9 cellular contexts compared by ENCODE assay signal in genomic region chr22:46830001-46830715, GRCh38.
DNase-seq lines count a peak whose midpoint lies in the region; ATAC-seq and TF ChIP-seq lines count a peak whose summit lies in the region.
"Had no signal": no experiment of that assay in that cellular context is flagged by ENCODE, and none has a peak within 500 bp of the region (broad histone marks: within the 10 kb centered on the region; RNA-seq: fewer than 3 reads in every experiment).

No MANE protein-coding gene starts in this region.

- H3K4me1 ChIP-seq in esophagus muscularis mucosa, result peaks cover 22 to 34% (median 28%) of the 10 kb centered on the region in 4 donors

- no peak overlapping the region for H3K4me3 ChIP-seq in esophagus muscularis mucosa

- no peak for TF ChIP-seq POLR2A in esophagus muscularis mucosa (IDR thresholded peaks at IDR 0.05; ENCODE audit: low read depth)

- TF ChIP-seq CTCF in esophagus muscularis mucosa (IDR thresholded peaks at IDR 0.05) (no peak), neural crest cell (conservative IDR thresholded peaks at IDR 0.05) (no peak)

- H3K27me3 Mint-ChIP-seq in neural crest cell (ENCODE audit: low read depth), result no peaks in the 10 kb centered on the region
- no peaks in the 10 kb centered on the region for H3K27me3 Mint-ChIP-seq in activated T-helper 17 cell treated with anti-CD3 and anti-CD28 coated beads, Interleukin-2, amount 50 U/mL, for 72 hours

- H3K9me3 ChIP-seq in esophagus muscularis mucosa, result peaks cover 0 to 7% (median 0%) of the 10 kb centered on the region in 4 donors

- H3K4me3 Mint-ChIP-seq in neural crest cell, result no peak overlapping the region
- no peak overlapping the region for H3K4me3 Mint-ChIP-seq in activated T-helper 17 cell treated with anti-CD3 and anti-CD28 coated beads, Interleukin-2, amount 50 U/mL, for 72 hours

- H3K4me1 Mint-ChIP-seq in neural crest cell, result peaks cover 10% of the 10 kb centered on the region
- H3K4me1 Mint-ChIP-seq in activated T-helper 17 cell treated with anti-CD3 and anti-CD28 coated beads, Interleukin-2, amount 50 U/mL, for 72 hours, result peaks cover 27% of the 10 kb centered on the region

- peaks cover 0 to 8% (median 3%) of the 10 kb centered on the region in 4 donors for H3K36me3 ChIP-seq in esophagus muscularis mucosa

- intact Hi-C loops in esophagus muscularis mucosa (cut with DNase I), result no loop called here

- peaks cover 8% of the 10 kb centered on the region for H3K9me3 Mint-ChIP-seq in neural crest cell
- peaks cover 8% of the 10 kb centered on the region for H3K9me3 Mint-ChIP-seq in activated T-helper 17 cell treated with anti-CD3 and anti-CD28 coated beads, Interleukin-2, amount 50 U/mL, for 72 hours

- TF ChIP-seq EP300 in esophagus muscularis mucosa (IDR thresholded peaks at IDR 0.05), result no peak

- H3K27ac ChIP-seq in esophagus muscularis mucosa (replicated peaks in 1 of 4), result peak overlapping the region in 1 of 4 donors; percentile 47
- H3K27ac ChIP-seq: VCaP had no signal

- DNase-seq in AG20443 (ENCODE audit: low spot score) (peak; percentile 82), NCI-H446 treated with DMSO at 0.1 percent for 48 hours (lab: John Stamatoyannopoulos, UW) (peak; percentile 20), esophagus muscularis mucosa (ENCODE audit: extremely low spot score) (peak; percentile 91), neural crest cell (ENCODE audit: low read depth, low spot score) (no peak), GOT3 (lab: John Stamatoyannopoulos, UW) (no peak), NCI-H2171 treated with DMSO at 0.1 percent for 48 hours (lab: John Stamatoyannopoulos, UW) (no peak), cerebellum (ENCODE audit: low spot score) (no peak)

- ATAC-seq in activated T-helper 17 cell treated with anti-CD3 and anti-CD28 coated beads, Interleukin-2, amount 50 U/mL, for 72 hours (replicated peaks), result no peak

- 69% methylated on average over 12 of the region's 15 CpGs for WGBS in esophagus muscularis mucosa

- peak overlapping the region; percentile 76 for H3K27ac Mint-ChIP-seq in neural crest cell (ENCODE audit: unreplicated experiment)
- H3K27ac Mint-ChIP-seq in activated T-helper 17 cell treated with anti-CD3 and anti-CD28 coated beads, Interleukin-2, amount 50 U/mL, for 72 hours, result no peak overlapping the region

- peaks cover 34% of the 10 kb centered on the region for H3K36me3 Mint-ChIP-seq in neural crest cell (ENCODE audit: low read depth)
- H3K36me3 Mint-ChIP-seq in activated T-helper 17 cell treated with anti-CD3 and anti-CD28 coated beads, Interleukin-2, amount 50 U/mL, for 72 hours (ENCODE audit: low read depth), result peaks cover 96% of the 10 kb centered on the region

- H3K27me3 ChIP-seq in esophagus muscularis mucosa, result no peaks in the 10 kb centered on the region

Comparison
In these comparisons a context has a peak if more than half of its experiments do, and no peak if none do; other contexts are left out.
1. DNase-seq: peak in AG20443 (single experiment), NCI-H446 treated with DMSO at 0.1 percent for 48 hours (single experiment) and esophagus muscularis mucosa (single experiment); none in neural crest cell (single experiment), GOT3 (single experiment), NCI-H2171 treated with DMSO at 0.1 percent for 48 hours (single experiment) and cerebellum (single experiment).